ENCODE assay signal across 1 cellular context in genomic region chr14:38951451-38951850, GRCh38.
TF ChIP-seq lines count a peak whose summit lies in the region.

No MANE protein-coding gene starts in this region.

TF ChIP-seq in IMR-90, 13 proteins besides CTCF, POLR2A, EP300 and RAD21 (continued from another document):
- TF ChIP-seq RCOR1 (IDR thresholded peaks at IDR 0.05; ENCODE audit: insufficient replicate concordance, low read length) (no peak), NFE2L2 (IDR thresholded peaks at IDR 0.05; ENCODE audit: low read depth, low read length) (no peak), BHLHE40 (IDR thresholded peaks at IDR 0.05; ENCODE audit: low read depth, low read length) (no peak), MAFK (IDR thresholded peaks at IDR 0.05; ENCODE audit: low read depth, low read length) (no peak), CHD1 (IDR thresholded peaks at IDR 0.05; ENCODE audit: low read depth, low read length) (no peak), MAZ (IDR thresholded peaks at IDR 0.05; ENCODE audit: borderline replicate concordance, low read depth, low read length) (no peak)
